Comparison of ENCODE assay signal across 13 cellular contexts in the genomic region with DNA sequence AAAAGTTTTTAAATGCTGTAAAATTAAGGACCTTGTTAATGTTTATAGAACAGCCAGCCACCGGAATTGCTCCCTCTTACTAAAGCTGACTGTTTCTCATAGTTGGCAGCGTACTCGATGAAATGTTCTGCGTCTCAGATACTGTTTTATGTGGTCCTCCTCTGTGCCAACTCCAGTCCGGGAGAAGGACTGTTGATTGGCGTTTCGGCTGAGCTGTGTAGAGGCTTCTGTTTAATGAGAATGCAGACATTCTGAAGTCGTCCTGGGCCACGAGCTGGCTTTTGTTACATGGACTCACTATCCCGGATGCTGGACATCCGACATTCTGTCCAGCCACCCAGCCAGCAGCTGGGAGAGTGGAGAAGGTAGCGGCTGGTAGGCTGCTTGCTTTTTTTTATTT.
DNase-seq lines count a peak whose midpoint lies in the region; ATAC-seq, FAIRE-seq and TF ChIP-seq lines count a peak whose summit lies in the region.
"Had no signal": no experiment of that assay in that cellular context is flagged by ENCODE, and none has a peak within 500 bp of the region (broad histone marks: within the 10 kb centered on the region; RNA-seq: fewer than 3 reads in every experiment).

No MANE protein-coding gene starts in this region.

- no peak overlapping the region for H3K4me3 ChIP-seq in pancreas
- H3K4me3 ChIP-seq: SK-N-MC had no signal

- no peak for FAIRE-seq in pancreas (lab: Jason Lieb, UNC)
- FAIRE-seq: GM18507 had no signal

- H3K27me3 ChIP-seq in pancreas, result no peaks in the 10 kb centered on the region

- 56 to 59% methylated on average over 12 of the region's 12 CpGs for WGBS in pancreas, 2 donors

- TF ChIP-seq CTCF in VCaP (conservative IDR thresholded peaks at IDR 0.05) (no peak), pancreas (IDR thresholded peaks at IDR 0.05) (no peak)

- intact Hi-C loops in head of caudate nucleus (cut with DNase I) (loop anchor here (10.0 kb wide), 2 partner anchors 70 to 120 kb away; no protein-coding TSS in a partner anchor), pancreas (cut with DNase I) (no loop called here)

- no peaks in the 10 kb centered on the region for H3K9me3 ChIP-seq in pancreas

- peak; percentile 77 for DNase-seq in AG20443 (ENCODE audit: low spot score)
- DNase-seq in head of caudate nucleus, result peak in 41 of 42 donors; percentile 22 to 89 (median 69)
- peak in 1 of 6 donors; percentile 32 for DNase-seq in pancreas
- no peak for DNase-seq in NCI-H1436 treated with DMSO at 0.1 percent for 48 hours (lab: John Stamatoyannopoulos, UW)
- DNase-seq: CD4-positive, alpha-beta T cell; stimulated activated CD4-positive, alpha-beta T cell treated with anti-CD3 and anti-CD28 coated beads, Interleukin-1b, Interleukin-23, amount 100 ng/mL, for 48 hours had no signal

- peaks cover 0 to 6% (median 0%) of the 10 kb centered on the region in 3 donors for H3K36me3 ChIP-seq in pancreas

- no peaks in the 10 kb centered on the region for H3K4me1 ChIP-seq in pancreas

- ATAC-seq in pancreas, result peak; percentile 29 to 57 (median 40)
- ATAC-seq in GM19452 (IDR thresholded peaks at IDR 0.05; ENCODE audit: unreplicated experiment), result no peak
- no peak for ATAC-seq in HG02938 (IDR thresholded peaks at IDR 0.05; ENCODE audit: unreplicated experiment)
- ATAC-seq in GM19328 (IDR thresholded peaks at IDR 0.05; ENCODE audit: unreplicated experiment), result no peak
- ATAC-seq: left lobe of liver had no signal

- peak overlapping the region; percentile 76 for H3K27ac ChIP-seq in VCaP
- no peak overlapping the region for H3K27ac ChIP-seq in pancreas

Comparison
In these comparisons a context has a peak if more than half of its experiments do, and no peak if none do; other contexts are left out.
1. ATAC-seq: peak in pancreas (4 of 4); none in GM19452 (single experiment), HG02938 (single experiment) and GM19328 (single experiment).